Comparison of ENCODE assay signal across 18 cellular contexts in genomic region chr18:31687529-31687928, GRCh38. TPM values are rescaled to one million over a fixed set of nuclear protein-coding genes. Genes with fewer than 3 reads are reported as not detected.
DNase-seq lines count a peak whose midpoint lies in the region; ATAC-seq, FAIRE-seq and TF ChIP-seq lines count a peak whose summit lies in the region.
"Had no signal": no experiment of that assay in that cellular context is flagged by ENCODE, and none has a peak within 500 bp of the region (broad histone marks: within the 10 kb centered on the region; RNA-seq: fewer than 3 reads in every experiment).

No MANE protein-coding gene starts in this region.

- no peak overlapping the region for H2BK20ac ChIP-seq in H1 (ENCODE audit: low read length)

- H2AFZ ChIP-seq in H1 (ENCODE audit: low read length), result no peak overlapping the region

- peaks cover 8 to 11% (median 9%) of the 10 kb centered on the region in 4 experiments; a peak in 6 of 7 replicates for H3K4me1 ChIP-seq in H1 (replicated peaks in 1 of 4; ENCODE audit: control insufficient read depth in 3 of 4, insufficient read depth in 4 of 4, low read length in 3 of 4)
- H3K4me1 ChIP-seq: BE2C, uterus had no signal

- no peak overlapping the region for H3K4me2 ChIP-seq in H1 (ENCODE audit: insufficient read depth in 1 of 2, low read depth in 2 of 2, low read length in 2 of 2)

- no peak overlapping the region for H3K9ac ChIP-seq in H1 (replicated peaks in 1 of 4; ENCODE audit: extremely low read depth in 1 of 4, low read depth in 3 of 4, low read length in 3 of 4)

- peak overlapping the region; percentile 40 for H4K91ac ChIP-seq in H1 (replicated peaks; ENCODE audit: insufficient read length, low read length)

- H2BK5ac ChIP-seq in H1 (ENCODE audit: low read depth, low read length), result no peak overlapping the region

- no peaks in the 10 kb centered on the region for H3K36me3 Mint-ChIP-seq in osteocyte (ENCODE audit: unreplicated experiment)

- no peaks in the 10 kb centered on the region for H3K9me3 Mint-ChIP-seq in osteocyte (ENCODE audit: unreplicated experiment)
- H3K9me3 Mint-ChIP-seq: stimulated activated naive CD8-positive, alpha-beta T cell treated with anti-CD3 and anti-CD28 coated beads, Interleukin-15, Interleukin-2, amounts not matched to agents 100 ng/mL and 50 ng/mL, for 24 hours had no signal

- no peak overlapping the region for H2AK5ac ChIP-seq in H1 (ENCODE audit: low read depth, low read length)

- no peak for TF ChIP-seq RAD21 in H1 (IDR thresholded peaks at IDR 0.05 in 1 of 2, conservative IDR thresholded peaks at IDR 0.05 in 1 of 2; ENCODE audit: low read depth in 2 of 2, low read length in 2 of 2)

- no peak overlapping the region for H3K4ac ChIP-seq in H1 (replicated peaks; ENCODE audit: insufficient read length, low read depth, low read length)

- H3K27ac Mint-ChIP-seq in osteocyte (ENCODE audit: unreplicated experiment), result no peak overlapping the region
- H3K27ac Mint-ChIP-seq: activated CD4-positive, alpha-beta T cell treated with anti-CD3 and anti-CD28 coated beads for 36 hours; stimulated activated naive CD8-positive, alpha-beta T cell treated with anti-CD3 and anti-CD28 coated beads, Interleukin-15, Interleukin-2, amounts not matched to agents 100 ng/mL and 50 ng/mL, for 24 hours had no signal

- FAIRE-seq in GM18507 (lab: Jason Lieb, UNC) (peak; percentile 52), H1 (lab: Jason Lieb, UNC) (no peak)

- no peak overlapping the region for H4K5ac ChIP-seq in H1 (ENCODE audit: insufficient read length, low read depth, low read length)

- peaks cover 0 to 1% (median 0%) of the 10 kb centered on the region in 4 experiments; a peak in 1 of 7 replicates for H3K27me3 ChIP-seq in H1 (replicated peaks in 1 of 4; ENCODE audit: control insufficient read depth in 3 of 4, extremely low read depth in 1 of 4, insufficient read depth in 3 of 4, low read length in 3 of 4)
- H3K27me3 ChIP-seq: BE2C, gastrocnemius medialis, Peyer's patch, uterus had no signal

- H3K4me3 Mint-ChIP-seq in osteocyte (ENCODE audit: unreplicated experiment), result no peak overlapping the region
- H3K4me3 Mint-ChIP-seq: activated CD4-positive, alpha-beta T cell treated with anti-CD3 and anti-CD28 coated beads for 36 hours; stimulated activated naive CD8-positive, alpha-beta T cell treated with anti-CD3 and anti-CD28 coated beads, Interleukin-15, Interleukin-2, amounts not matched to agents 100 ng/mL and 50 ng/mL, for 24 hours had no signal

- H4K20me1 ChIP-seq in H1 (replicated peaks in 1 of 2; ENCODE audit: control insufficient read depth in 1 of 2, insufficient read depth in 2 of 2, low read length in 2 of 2), result no peaks in the 10 kb centered on the region

- no peak for ATAC-seq in HG03469 (IDR thresholded peaks at IDR 0.05; ENCODE audit: unreplicated experiment)
- no peak for ATAC-seq in GM18519 (IDR thresholded peaks at IDR 0.05; ENCODE audit: low FRiP score, unreplicated experiment)
- ATAC-seq: activated CD4-positive, alpha-beta T cell treated with anti-CD3 and anti-CD28 coated beads for 36 hours; gastrocnemius medialis had no signal

- no peak for TF ChIP-seq POLR2A in H1 (IDR thresholded peaks at IDR 0.05; ENCODE audit: control extremely low read depth in 1 of 2, low read depth in 2 of 2, low read length in 2 of 2)

- POLR2A ChIA-PET in H1 (lab: Charles Lee; ENCODE audit: partially characterized antibody), result interaction anchor here (1.9 kb wide), 1 partner anchor 32 kb away, joined by 5 read pairs; no protein-coding TSS in a partner anchor

- peaks cover 0 to 17% of the 10 kb centered on the region in 2 experiments; a peak in 2 of 4 replicates for H3K79me2 ChIP-seq in H1 (ENCODE audit: control insufficient read depth in 1 of 2, insufficient read depth in 2 of 2, low read length in 2 of 2)

- peaks cover 2% of the 10 kb centered on the region; the same call in 1 of the 2 replicates for H3K79me1 ChIP-seq in H1 (ENCODE audit: low read depth, low read length)

- H3K23ac ChIP-seq in H1 (ENCODE audit: insufficient read length), result no peak overlapping the region

- H3K36me3 ChIP-seq in H1 (ENCODE audit: control insufficient read depth in 2 of 4, insufficient read depth in 4 of 4, low read length in 3 of 4), result no peaks in the 10 kb centered on the region
- H3K36me3 ChIP-seq: BE2C, gastrocnemius medialis, Peyer's patch, uterus had no signal

- peaks cover 4% of the 10 kb centered on the region for H3K27me3 Mint-ChIP-seq in osteocyte (ENCODE audit: unreplicated experiment)

- no peak overlapping the region for H2BK12ac ChIP-seq in H1 (ENCODE audit: low read depth, low read length)

- H3K14ac ChIP-seq in H1 (ENCODE audit: insufficient read length), result no peak overlapping the region

- H2BK120ac ChIP-seq in H1 (replicated peaks; ENCODE audit: low read depth, low read length), result no peak overlapping the region

- H3K27ac ChIP-seq in H1 (ENCODE audit: low read depth, low read length), result no peak overlapping the region
- H3K27ac ChIP-seq: gastrocnemius medialis, Peyer's patch, uterus had no signal

- no peaks in the 10 kb centered on the region for H3K9me3 ChIP-seq in H1 (ENCODE audit: insufficient read depth in 2 of 2, low read depth in 1 of 2, low read length in 1 of 2)
- H3K9me3 ChIP-seq: BE2C, gastrocnemius medialis, Peyer's patch, uterus had no signal

- no peak overlapping the region for H2BK15ac ChIP-seq in H1 (ENCODE audit: low read length)

- peaks cover 16% of the 10 kb centered on the region for H3K4me1 Mint-ChIP-seq in osteocyte (ENCODE audit: unreplicated experiment)

- no peak overlapping the region for H3K4me3 ChIP-seq in H1 (ENCODE audit: extremely low read depth in 1 of 4, insufficient read depth in 2 of 4, low read depth in 3 of 4, low read length in 4 of 4)
- H3K4me3 ChIP-seq: gastrocnemius medialis, Peyer's patch, uterus had no signal

- 85% methylated on average over 1 of the region's 1 CpG; no CpG with 5 or more reads in 1 of the 2 experiments for WGBS in H1 (ENCODE audit: extremely low coverage in 1 of 2, insufficient coverage in 1 of 2, insufficient read length in 1 of 2, insufficient replicate concordance in 2 of 2, low coverage in 1 of 2, low lambda C conversion rate in 2 of 2, missing lambda C conversion rate in 1 of 2), 2 experiments

- no peak overlapping the region for H4K8ac ChIP-seq in H1 (ENCODE audit: extremely low read depth, insufficient read depth, low read length)

- TF ChIP-seq EP300 in H1 (IDR thresholded peaks at IDR 0.05; ENCODE audit: borderline replicate concordance in 1 of 2, low read depth in 2 of 2, low read length in 2 of 2), result no peak

- H3K18ac ChIP-seq in H1 (ENCODE audit: extremely low read depth, low read length), result no peak overlapping the region

- peaks cover 10% of the 10 kb centered on the region for H3K23me2 ChIP-seq in H1 (ENCODE audit: low read depth, low read length)

- CTCF ChIA-PET in H1 (lab: Charles Lee; ENCODE audit: partially characterized antibody), result interaction anchor here (1.2 to 3.4 kb wide), 4 partner anchors 9 to 37 kb away, joined by 3 to 10 read pairs (median 4); no protein-coding TSS in a partner anchor

- DNase-seq in GM18507 (ENCODE audit: extremely low spot score, insufficient read length, low read depth), result no peak
- peak; percentile 13 for DNase-seq in NAMALWA (ENCODE audit: low spot score)
- DNase-seq in H1 (ENCODE audit: low read depth in 1 of 2, low spot score in 2 of 2), result no peak
- no peak for DNase-seq in osteocyte (ENCODE audit: extremely low spot score, unreplicated experiment)
- no peak for DNase-seq in NCI-H774 (lab: John Stamatoyannopoulos, UW)
- no peak for DNase-seq in NCI-H2196 (lab: John Stamatoyannopoulos, UW; ENCODE audit: unreplicated experiment)
- DNase-seq: activated CD4-positive, alpha-beta T cell treated with anti-CD3 and anti-CD28 coated beads for 36 hours; activated CD8-positive, alpha-beta memory T cell treated with anti-CD3 and anti-CD28 coated beads, Interleukin-2, amount 50 U/mL, for 48 hours; activated naive CD4-positive, alpha-beta T cell treated with Interleukin-2 at 50 U/mL for 16 hours; BE2C; effector CD4-positive, alpha-beta T cell; gastrocnemius medialis; NCI-H187; Peyer's patch; uterus had no signal

- TF ChIP-seq CTCF in H1 (IDR thresholded peaks at IDR 0.05; ENCODE audit: control extremely low read depth in 1 of 3, insufficient read depth in 1 of 3, low read depth in 1 of 3, low read length in 3 of 3) (no peak), osteocyte (IDR thresholded peaks at IDR 0.05) (peak; percentile 26)

- H3K56ac ChIP-seq in H1 (replicated peaks; ENCODE audit: insufficient read length, low read depth, low read length), result no peak overlapping the region

TF ChIP-seq in H1, 55 proteins besides CTCF, POLR2A, EP300 and RAD21:
- TF ChIP-seq POLR2AphosphoS5 (IDR thresholded peaks at IDR 0.05; ENCODE audit: low read depth, low read length) (no peak), EGR1 (IDR thresholded peaks at IDR 0.05; ENCODE audit: borderline replicate concordance, low read depth, low read length) (no peak), SIRT6 (IDR thresholded peaks at IDR 0.05; ENCODE audit: low read length) (no peak), SUZ12 (IDR thresholded peaks at IDR 0.05; ENCODE audit: low read length) (no peak), TAF1 (IDR thresholded peaks at IDR 0.05; ENCODE audit: low read depth, low read length) (no peak), TEAD4 (IDR thresholded peaks at IDR 0.05; ENCODE audit: low read depth, low read length) (no peak), BCL11A (IDR thresholded peaks at IDR 0.05; ENCODE audit: low read depth in 2 of 2, low read length in 2 of 2) (no peak), TAF7 (optimal IDR thresholded peaks at IDR 0.05; ENCODE audit: borderline replicate concordance, low read depth, low read length) (no peak), HDAC6 (IDR thresholded peaks at IDR 0.05; ENCODE audit: low read depth, low read length) (no peak)

RNA-seq across cellular contexts. Expression of gene B4GALT6, which starts 3.1 kb away (rescaled TPM):
- total RNA-seq in H1 (2021; fragmentation: NEBNext Ultra II Directional; extraction: Animal tissue kit (Norgen Biotek cat#: 25700)), result 37.9 and 41.5 TPM in 2 replicates
- polyA plus RNA-seq in H1 (2011; rRNA removed), result 4.3 and 6.3 TPM in 2 replicates
- polyA plus RNA-seq in H1 (2011; cell fraction: cytosol; rRNA removed), result 6.1 TPM
- polyA plus RNA-seq in H1 (2011; cell fraction: nucleus; rRNA removed), result 13.3 TPM
- 9.5 to 17.6 TPM (median 13.1 TPM) in 4 replicates for polyA plus RNA-seq in H1 (2012, experiment 1 of 2)
- 1.9 TPM for polyA plus RNA-seq in H1 (2012, experiment 2 of 2)
- 42.4 TPM for polyA plus RNA-seq in H1 (2013, experiment 1 of 2)
- 41.4 TPM for polyA plus RNA-seq in H1 (2013, experiment 2 of 2)
- 17.3 and 20.4 TPM in 2 replicates for polyA minus RNA-seq in H1 (2011; rRNA and poly(A)+ RNA removed)
- 13.8 TPM for polyA minus RNA-seq in H1 (2011; cell fraction: cytosol; rRNA and poly(A)+ RNA removed)
- polyA minus RNA-seq in H1 (2011; cell fraction: nucleus; rRNA and poly(A)+ RNA removed), result 32.3 TPM
- total RNA-seq in osteocyte, result 13.9 and 14.4 TPM in 2 replicates
